In the genomic region with DNA sequence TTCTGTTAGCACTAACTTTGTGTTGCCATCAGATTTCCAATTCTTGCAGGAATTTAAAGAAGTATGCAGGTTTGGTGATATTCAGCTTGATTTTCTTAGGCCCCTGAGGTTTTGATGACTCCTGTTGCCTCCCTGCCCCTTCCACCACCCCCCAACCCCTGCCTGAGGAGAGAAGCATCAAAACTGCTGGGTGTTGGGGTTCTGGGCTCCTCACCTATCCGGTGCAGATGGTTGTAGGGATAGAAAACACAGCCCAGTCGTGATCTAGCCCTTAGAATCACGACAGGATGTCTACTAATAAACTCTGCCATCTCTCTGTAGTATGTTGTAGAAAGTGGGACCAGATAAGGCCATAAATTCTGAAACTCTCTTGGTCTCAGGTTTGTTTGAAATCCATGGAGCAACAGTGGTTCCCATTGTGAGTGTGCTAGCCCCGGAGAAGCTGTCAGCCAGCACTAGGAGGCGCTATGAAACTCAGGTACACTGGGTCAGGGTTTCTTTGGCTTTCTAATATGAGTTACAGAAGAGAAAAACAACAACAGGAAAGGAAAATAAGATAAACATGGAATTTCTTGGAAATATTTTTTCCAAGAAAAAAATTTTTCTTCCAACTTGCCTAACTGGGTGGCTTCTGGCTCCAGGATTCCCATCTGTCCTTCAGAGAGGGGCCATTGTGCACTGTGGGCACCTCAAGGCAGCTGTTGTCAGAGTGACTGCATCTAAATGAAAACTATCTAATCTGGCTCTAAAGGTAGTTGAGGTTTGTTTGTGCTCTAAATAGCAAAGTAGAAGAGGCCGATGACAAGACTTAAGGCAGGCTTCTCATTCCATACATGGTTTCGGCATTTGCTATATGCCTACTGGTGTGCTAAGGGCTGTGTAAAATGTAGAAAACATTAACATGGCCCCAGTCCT, we compare ENCODE assay signal across 8 cellular contexts. TPM values are rescaled to one million over a fixed set of nuclear protein-coding genes. Genes with fewer than 3 reads are reported as not detected.
A peak's percentile ranks its signal among the peaks of the same experiment; 100 is the strongest.
DNase-seq lines count a peak whose midpoint lies in the region; ATAC-seq and TF ChIP-seq lines count a peak whose summit lies in the region.

No MANE protein-coding gene starts in this region.

- H3K4me1 ChIP-seq in left ventricle myocardium inferior (peaks cover 58% of the 10 kb centered on the region), thyroid gland (no peaks in the 10 kb centered on the region)

- peaks cover 3% of the 10 kb centered on the region for H3K4me1 Mint-ChIP-seq in activated naive CD4-positive, alpha-beta T cell treated with anti-CD3 and anti-CD28 coated beads, Interleukin-2, amount 10 ng/mL, durations not matched to agents 7 days and 5 days

- peak; percentile 49 for DNase-seq in activated naive CD4-positive, alpha-beta T cell treated with anti-CD3 and anti-CD28 coated beads, Interleukin-2, amount 10 ng/mL, durations not matched to agents 7 days and 5 days
- no peak for DNase-seq in activated naive CD4-positive, alpha-beta T cell (lab: John Stamatoyannopoulos, UW)
- DNase-seq in left ventricle myocardium inferior (no peak), thyroid gland (peak; percentile 29 to 36), NCI-H2196 treated with DMSO at 0.1 percent for 48 hours (lab: John Stamatoyannopoulos, UW; ENCODE audit: unreplicated experiment) (no peak), cerebellum (ENCODE audit: low spot score) (no peak)

- peak overlapping the region; percentile 85 for H3K27ac ChIP-seq in left ventricle myocardium inferior (replicated peaks)
- H3K27ac ChIP-seq in thyroid gland, result no peak overlapping the region

- no peaks in the 10 kb centered on the region for H3K27me3 Mint-ChIP-seq in activated naive CD4-positive, alpha-beta T cell treated with anti-CD3 and anti-CD28 coated beads, Interleukin-2, amount 10 ng/mL, durations not matched to agents 7 days and 5 days

- H3K9me3 ChIP-seq in left ventricle myocardium inferior (replicated peaks), result no peaks in the 10 kb centered on the region
- no peaks in the 10 kb centered on the region for H3K9me3 ChIP-seq in thyroid gland

- H3K9me3 Mint-ChIP-seq in activated naive CD4-positive, alpha-beta T cell treated with anti-CD3 and anti-CD28 coated beads, Interleukin-2, amount 10 ng/mL, durations not matched to agents 7 days and 5 days, result no peaks in the 10 kb centered on the region

- peaks cover 34% of the 10 kb centered on the region for H3K36me3 Mint-ChIP-seq in activated naive CD4-positive, alpha-beta T cell treated with anti-CD3 and anti-CD28 coated beads, Interleukin-2, amount 10 ng/mL, durations not matched to agents 7 days and 5 days

- H3K4me3 Mint-ChIP-seq in activated naive CD4-positive, alpha-beta T cell treated with anti-CD3 and anti-CD28 coated beads, Interleukin-2, amount 10 ng/mL, durations not matched to agents 7 days and 5 days, result no peak overlapping the region

- WGBS in thyroid gland, 2 donors, result 70 to 73% methylated on average over 7 of the region's 7 CpGs

- H3K27ac Mint-ChIP-seq in activated naive CD4-positive, alpha-beta T cell treated with anti-CD3 and anti-CD28 coated beads, Interleukin-2, amount 10 ng/mL, durations not matched to agents 7 days and 5 days, result no peak overlapping the region

- CTCF ChIA-PET in activated naive CD4-positive, alpha-beta T cell treated with anti-CD3 and anti-CD28 coated beads, Interleukin-2, amount 10 ng/mL, durations not matched to agents 7 days and 5 days (lab: Charles Lee), result interaction anchor here (0.7 to 1.5 kb wide), 8 partner anchors 9 to 247 kb away, joined by 3 to 6 read pairs (median 3); a partner anchor contains a TSS

- peaks cover 77% of the 10 kb centered on the region for H3K36me3 ChIP-seq in left ventricle myocardium inferior
- H3K36me3 ChIP-seq in thyroid gland, result peaks cover 39 to 74% of the 10 kb centered on the region in 2 donors

- intact Hi-C loops in left ventricle myocardium inferior (cut with micrococcal nuclease) (no loop called here), thyroid gland (cut with DNase I) (no loop called here)

- peak overlapping the region; percentile 46 for H3K4me3 ChIP-seq in left ventricle myocardium inferior
- H3K4me3 ChIP-seq in thyroid gland (replicated peaks in 1 of 3), result no peak overlapping the region

- no peaks in the 10 kb centered on the region for H3K27me3 ChIP-seq in left ventricle myocardium inferior (ENCODE audit: low read depth)
- H3K27me3 ChIP-seq in thyroid gland, result no peaks in the 10 kb centered on the region

- peak; percentile 59 for TF ChIP-seq CTCF in left ventricle myocardium inferior (IDR thresholded peaks at IDR 0.05; ENCODE audit: borderline replicate concordance)
- TF ChIP-seq CTCF in thyroid gland (IDR thresholded peaks at IDR 0.05), result peak in 3 of 6 experiments; percentile 27 to 50 (median 35)

- peak; percentile 76 for ATAC-seq in SK-N-SH treated with all-trans-retinoic acid at 6 μM for 48 hours
- ATAC-seq in HG02642 (IDR thresholded peaks at IDR 0.05; ENCODE audit: poor library complexity, unreplicated experiment), result no peak

- TF ChIP-seq POLR2A in thyroid gland (IDR thresholded peaks at IDR 0.05), result no peak

TF ChIP-seq in SK-N-SH treated with all-trans-retinoic acid at 6 μM for 48 hours, 23 proteins besides CTCF, POLR2A, EP300 and RAD21 (continues in another document):
- TF ChIP-seq ISL1 (CRISPR knock-in tag; IDR thresholded peaks at IDR 0.05) (no peak), ZC3H10 (CRISPR knock-in tag; IDR thresholded peaks at IDR 0.05) (no peak), RARB (CRISPR knock-in tag; IDR thresholded peaks at IDR 0.05) (no peak), SNAI2 (CRISPR knock-in tag; IDR thresholded peaks at IDR 0.05) (no peak), ZNF565 (CRISPR knock-in tag; conservative IDR thresholded peaks at IDR 0.05; ENCODE audit: low read depth) (no peak), ESRRG (CRISPR knock-in tag; IDR thresholded peaks at IDR 0.05) (no peak), ARNTL (CRISPR knock-in tag; IDR thresholded peaks at IDR 0.05; ENCODE audit: borderline replicate concordance, low read depth) (no peak)
- TF ChIP-seq, protein P1, sequence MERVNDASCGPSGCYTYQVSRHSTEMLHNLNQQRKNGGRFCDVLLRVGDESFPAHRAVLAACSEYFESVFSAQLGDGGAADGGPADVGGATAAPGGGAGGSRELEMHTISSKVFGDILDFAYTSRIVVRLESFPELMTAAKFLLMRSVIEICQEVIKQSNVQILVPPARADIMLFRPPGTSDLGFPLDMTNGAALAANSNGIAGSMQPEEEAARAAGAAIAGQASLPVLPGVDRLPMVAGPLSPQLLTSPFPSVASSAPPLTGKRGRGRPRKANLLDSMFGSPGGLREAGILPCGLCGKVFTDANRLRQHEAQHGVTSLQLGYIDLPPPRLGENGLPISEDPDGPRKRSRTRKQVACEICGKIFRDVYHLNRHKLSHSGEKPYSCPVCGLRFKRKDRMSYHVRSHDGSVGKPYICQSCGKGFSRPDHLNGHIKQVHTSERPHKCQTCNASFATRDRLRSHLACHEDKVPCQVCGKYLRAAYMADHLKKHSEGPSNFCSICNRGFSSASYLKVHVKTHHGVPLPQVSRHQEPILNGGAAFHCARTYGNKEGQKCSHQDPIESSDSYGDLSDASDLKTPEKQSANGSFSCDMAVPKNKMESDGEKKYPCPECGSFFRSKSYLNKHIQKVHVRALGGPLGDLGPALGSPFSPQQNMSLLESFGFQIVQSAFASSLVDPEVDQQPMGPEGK (CRISPR knock-in tag; IDR thresholded peaks at IDR 0.05; ENCODE audit: borderline replicate concordance), result no peak
- TF ChIP-seq, protein P2, sequence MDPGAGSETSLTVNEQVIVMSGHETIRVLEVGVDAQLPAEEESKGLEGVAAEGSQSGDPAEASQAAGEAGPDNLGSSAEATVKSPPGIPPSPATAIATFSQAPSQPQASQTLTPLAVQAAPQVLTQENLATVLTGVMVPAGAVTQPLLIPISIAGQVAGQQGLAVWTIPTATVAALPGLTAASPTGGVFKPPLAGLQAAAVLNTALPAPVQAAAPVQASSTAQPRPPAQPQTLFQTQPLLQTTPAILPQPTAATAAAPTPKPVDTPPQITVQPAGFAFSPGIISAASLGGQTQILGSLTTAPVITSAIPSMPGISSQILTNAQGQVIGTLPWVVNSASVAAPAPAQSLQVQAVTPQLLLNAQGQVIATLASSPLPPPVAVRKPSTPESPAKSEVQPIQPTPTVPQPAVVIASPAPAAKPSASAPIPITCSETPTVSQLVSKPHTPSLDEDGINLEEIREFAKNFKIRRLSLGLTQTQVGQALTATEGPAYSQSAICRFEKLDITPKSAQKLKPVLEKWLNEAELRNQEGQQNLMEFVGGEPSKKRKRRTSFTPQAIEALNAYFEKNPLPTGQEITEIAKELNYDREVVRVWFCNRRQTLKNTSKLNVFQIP (CRISPR knock-in tag; IDR thresholded peaks at IDR 0.05; ENCODE audit: borderline replicate concordance, low read depth), result no peak
- TF ChIP-seq, protein P3, sequence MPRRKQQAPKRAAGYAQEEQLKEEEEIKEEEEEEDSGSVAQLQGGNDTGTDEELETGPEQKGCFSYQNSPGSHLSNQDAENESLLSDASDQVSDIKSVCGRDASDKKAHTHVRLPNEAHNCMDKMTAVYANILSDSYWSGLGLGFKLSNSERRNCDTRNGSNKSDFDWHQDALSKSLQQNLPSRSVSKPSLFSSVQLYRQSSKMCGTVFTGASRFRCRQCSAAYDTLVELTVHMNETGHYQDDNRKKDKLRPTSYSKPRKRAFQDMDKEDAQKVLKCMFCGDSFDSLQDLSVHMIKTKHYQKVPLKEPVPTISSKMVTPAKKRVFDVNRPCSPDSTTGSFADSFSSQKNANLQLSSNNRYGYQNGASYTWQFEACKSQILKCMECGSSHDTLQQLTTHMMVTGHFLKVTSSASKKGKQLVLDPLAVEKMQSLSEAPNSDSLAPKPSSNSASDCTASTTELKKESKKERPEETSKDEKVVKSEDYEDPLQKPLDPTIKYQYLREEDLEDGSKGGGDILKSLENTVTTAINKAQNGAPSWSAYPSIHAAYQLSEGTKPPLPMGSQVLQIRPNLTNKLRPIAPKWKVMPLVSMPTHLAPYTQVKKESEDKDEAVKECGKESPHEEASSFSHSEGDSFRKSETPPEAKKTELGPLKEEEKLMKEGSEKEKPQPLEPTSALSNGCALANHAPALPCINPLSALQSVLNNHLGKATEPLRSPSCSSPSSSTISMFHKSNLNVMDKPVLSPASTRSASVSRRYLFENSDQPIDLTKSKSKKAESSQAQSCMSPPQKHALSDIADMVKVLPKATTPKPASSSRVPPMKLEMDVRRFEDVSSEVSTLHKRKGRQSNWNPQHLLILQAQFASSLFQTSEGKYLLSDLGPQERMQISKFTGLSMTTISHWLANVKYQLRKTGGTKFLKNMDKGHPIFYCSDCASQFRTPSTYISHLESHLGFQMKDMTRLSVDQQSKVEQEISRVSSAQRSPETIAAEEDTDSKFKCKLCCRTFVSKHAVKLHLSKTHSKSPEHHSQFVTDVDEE (CRISPR knock-in tag; IDR thresholded peaks at IDR 0.05), result no peak

RNA-seq across cellular contexts. Expression of a gene that starts 8.7 kb away (rescaled TPM):
- total RNA-seq in left ventricle myocardium inferior (240 TPM), thyroid gland (100 to 1,000 TPM; 327 to 576 (median 408) TPM), cerebellum (84.8 TPM)

Comparison
In these comparisons a context has a peak if more than half of its experiments do, and no peak if none do; other contexts are left out.
1. DNase-seq: peak in activated naive CD4-positive, alpha-beta T cell treated with anti-CD3 and anti-CD28 coated beads, Interleukin-2, amount 10 ng/mL, durations not matched to agents 7 days and 5 days (single experiment) and thyroid gland (2 of 2); none in activated naive CD4-positive, alpha-beta T cell (0 of 4), left ventricle myocardium inferior (single experiment), NCI-H2196 treated with DMSO at 0.1 percent for 48 hours (single experiment) and cerebellum (single experiment).